ENCODE assay signal across 38 cellular contexts in the genomic region with DNA sequence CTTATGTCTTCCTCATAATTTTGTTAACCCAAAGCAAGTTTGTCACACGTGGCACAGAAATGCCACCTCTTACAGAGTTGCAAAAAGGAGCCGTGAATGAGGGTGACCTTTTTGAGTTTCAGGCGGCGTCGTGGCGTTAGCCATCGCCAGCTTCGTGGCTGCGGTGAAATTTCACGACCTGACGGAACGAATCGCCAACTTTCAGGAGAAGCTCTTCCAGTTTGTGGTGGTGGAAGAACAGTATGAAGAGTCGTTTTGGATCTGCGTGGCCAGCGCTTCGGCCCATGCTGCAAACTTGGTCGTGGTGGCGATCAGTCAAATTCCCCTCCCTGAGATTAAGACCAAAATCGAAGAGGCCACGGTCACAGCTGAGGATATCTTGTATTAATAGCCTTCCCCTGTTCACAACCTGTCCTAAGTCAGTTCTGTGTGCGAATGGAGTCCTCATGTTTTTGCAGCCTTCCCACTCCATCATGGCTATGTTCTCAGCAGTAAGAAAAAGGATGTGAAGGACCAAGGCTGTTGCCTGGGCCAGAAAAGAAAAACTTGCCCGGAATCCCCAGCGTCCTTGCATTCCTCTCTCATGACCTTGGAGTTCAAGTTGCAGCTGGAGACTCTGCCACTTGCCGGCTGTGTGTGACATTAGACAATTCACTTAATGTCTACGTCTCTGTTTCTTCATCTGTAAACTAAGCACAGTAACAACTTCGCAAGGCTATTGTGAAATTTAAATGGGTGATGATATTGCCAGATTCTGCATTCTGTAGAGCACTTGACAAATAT. TPM values are rescaled to one million over a fixed set of nuclear protein-coding genes. Genes with fewer than 3 reads are reported as not detected.
"Had no signal": no experiment of that assay in that cellular context is flagged by ENCODE, and none has a peak within 500 bp of the region (broad histone marks: within the 10 kb centered on the region; RNA-seq: fewer than 3 reads in every experiment).

No MANE protein-coding gene starts in this region.

- H3K27ac ChIP-seq: KMS-11, Peyer's patch, SJSA1 had no signal

- DNase-seq: activated CD4-positive, alpha-beta T cell treated with anti-CD3 and anti-CD28 coated beads for 36 hours; activated CD4-positive, alpha-beta T cell treated with anti-CD3 and anti-CD28 coated beads, Interleukin-2, amount 10 ng/mL, durations not matched to agents 7 days and 5 days; activated CD4-positive, alpha-beta T cell treated with anti-CD3 and anti-CD28 coated beads, Interleukin-2, amount 50 U/mL, for 48 hours; activated CD8-positive, alpha-beta memory T cell treated with anti-CD3 and anti-CD28 coated beads, Interleukin-2, amount 50 U/mL, for 4 hours; activated CD8-positive, alpha-beta T cell treated with anti-CD3 and anti-CD28 coated beads, Interleukin-2, amount 10 ng/mL, durations not matched to agents 7 days and 5 days; activated gamma-delta T cell treated with Interleukin-2 at 50 U/mL for 16 hours; activated naive CD4-positive, alpha-beta T cell treated with anti-CD3 and anti-CD28 coated beads for 36 hours; activated T-cell treated with anti-CD3 and anti-CD28 coated beads for 4 hours; activated T-cell treated with anti-CD3 and anti-CD28 coated beads, Interleukin-2, amount 50 U/mL, for 4 hours; anterior cingulate cortex; MM.1S; MV-4-11; NCI-H1092 treated with DMSO at 0.1 percent for 48 hours; NCI-H1417; NCI-H146; NCI-H187; NCI-H2029 treated with DMSO at 0.1 percent for 48 hours; NCI-H2107; NCI-H2171; NCI-H510A; NCI-H526; NCI-H748 treated with DMSO at 0.1 percent for 48 hours; NK-92 treated with Interleukin-12 subunit alpha and Interleukin-12 subunit beta, amount 100 ng/mL, for 24 hours; PC-3; Peyer's patch; RPMI8226; SHP77 treated with DMSO at 0.1 percent for 48 hours; SK-N-SH had no signal

- ATAC-seq: activated CD4-positive, alpha-beta T cell treated with anti-CD3 and anti-CD28 coated beads for 36 hours; activated CD8-positive, alpha-beta T cell treated with anti-CD3 and anti-CD28 coated beads, Interleukin-2, amount 10 ng/mL, durations not matched to agents 7 days and 5 days; activated naive CD4-positive, alpha-beta T cell treated with anti-CD3 and anti-CD28 coated beads, Interleukin-2, amount 50 U/mL, for 72 hours; activated T-cell treated with anti-CD3 and anti-CD28 coated beads, Interleukin-2, amount 50 U/mL, for 4 hours; PC-3 had no signal

- FAIRE-seq: bronchial epithelial cell, TTC549 had no signal

- H3K4me1 ChIP-seq: Peyer's patch, SJSA1 had no signal

- H3K4me3 Mint-ChIP-seq: activated CD4-positive, alpha-beta T cell treated with anti-CD3 and anti-CD28 coated beads for 36 hours; activated CD4-positive, alpha-beta T cell treated with anti-CD3 and anti-CD28 coated beads, Interleukin-2, amount 10 ng/mL, durations not matched to agents 7 days and 5 days; activated CD8-positive, alpha-beta T cell treated with anti-CD3 and anti-CD28 coated beads, Interleukin-2, amount 10 ng/mL, durations not matched to agents 7 days and 5 days; activated naive CD4-positive, alpha-beta T cell treated with anti-CD3 and anti-CD28 coated beads for 36 hours; activated T-cell treated with anti-CD3 and anti-CD28 coated beads, Interleukin-2, amount 50 U/mL, for 4 hours; activated T-helper 1 cell treated with anti-CD3 and anti-CD28 coated beads, Interleukin-12 subunit alpha, Interleukin-12 subunit beta, Interleukin-2, Interleukin-4 antibody, amounts not matched to agents 30 ng/mL and 10 ng/mL and 1 ng/mL, durations not matched to agents 14 hours and 24 hours and 36 hours; brain; T-helper 1 cell treated with Interleukin-12 subunit alpha and Interleukin-12 subunit beta and Interleukin-4 antibody, amounts not matched to agents 30 μg/mL and 1 μg/mL, for 36 hours; T-helper 2 cell treated with Interferon-gamma antibody and Interleukin-4, amounts not matched to agents 5 μg/mL and 100 μg/mL, for 36 hours had no signal

- H3K4me1 Mint-ChIP-seq: activated CD4-positive, alpha-beta T cell treated with anti-CD3 and anti-CD28 coated beads for 36 hours; activated CD4-positive, alpha-beta T cell treated with anti-CD3 and anti-CD28 coated beads, Interleukin-2, amount 10 ng/mL, durations not matched to agents 7 days and 5 days; brain had no signal

- H3K36me3 ChIP-seq: Peyer's patch, SJSA1 had no signal

- H3K9me3 ChIP-seq: Peyer's patch, SJSA1, SK-N-SH had no signal

- H3K27me3 ChIP-seq: Peyer's patch, SJSA1 had no signal

- H3K9ac ChIP-seq: KMS-11, SK-N-SH had no signal

- H3K4me3 ChIP-seq: Peyer's patch, SJSA1 had no signal

- H3K4me2 ChIP-seq: KMS-11, SK-N-SH had no signal

- H3K9me3 Mint-ChIP-seq: activated CD4-positive, alpha-beta T cell treated with anti-CD3 and anti-CD28 coated beads, Interleukin-2, amount 10 ng/mL, durations not matched to agents 7 days and 5 days; activated naive CD4-positive, alpha-beta T cell treated with anti-CD3 and anti-CD28 coated beads for 36 hours; activated naive CD4-positive, alpha-beta T cell treated with anti-CD3 and anti-CD28 coated beads, Interleukin-2, amount 50 U/mL, for 72 hours; activated T-cell treated with anti-CD3 and anti-CD28 coated beads, Interleukin-2, amount 50 U/mL, for 4 hours; activated T-helper 1 cell treated with anti-CD3 and anti-CD28 coated beads, Interleukin-12 subunit alpha, Interleukin-12 subunit beta, Interleukin-2, Interleukin-4 antibody, amounts not matched to agents 30 ng/mL and 10 ng/mL and 1 ng/mL, durations not matched to agents 14 hours and 24 hours and 36 hours; brain; T-helper 1 cell treated with Interleukin-12 subunit alpha and Interleukin-12 subunit beta and Interleukin-4 antibody, amounts not matched to agents 30 μg/mL and 1 μg/mL, for 36 hours; T-helper 2 cell treated with Interferon-gamma antibody and Interleukin-4, amounts not matched to agents 5 μg/mL and 100 μg/mL, for 36 hours had no signal

- H3K36me3 Mint-ChIP-seq: activated naive CD4-positive, alpha-beta T cell treated with anti-CD3 and anti-CD28 coated beads, Interleukin-2, amount 50 U/mL, for 72 hours; brain had no signal

- H3K27ac Mint-ChIP-seq: activated CD4-positive, alpha-beta T cell treated with anti-CD3 and anti-CD28 coated beads for 36 hours; activated CD4-positive, alpha-beta T cell treated with anti-CD3 and anti-CD28 coated beads, Interleukin-2, amount 10 ng/mL, durations not matched to agents 7 days and 5 days; activated CD8-positive, alpha-beta T cell treated with anti-CD3 and anti-CD28 coated beads, Interleukin-2, amount 10 ng/mL, durations not matched to agents 7 days and 5 days; activated naive CD4-positive, alpha-beta T cell treated with anti-CD3 and anti-CD28 coated beads for 36 hours; activated naive CD4-positive, alpha-beta T cell treated with anti-CD3 and anti-CD28 coated beads, Interleukin-2, amount 50 U/mL, for 72 hours; activated T-helper 1 cell treated with anti-CD3 and anti-CD28 coated beads, Interleukin-12 subunit alpha, Interleukin-12 subunit beta, Interleukin-2, Interleukin-4 antibody, amounts not matched to agents 30 ng/mL and 10 ng/mL and 1 ng/mL, durations not matched to agents 14 hours and 24 hours and 36 hours; brain; T-helper 1 cell treated with Interleukin-12 subunit alpha and Interleukin-12 subunit beta and Interleukin-4 antibody, amounts not matched to agents 30 μg/mL and 1 μg/mL, for 36 hours; T-helper 2 cell treated with Interferon-gamma antibody and Interleukin-4, amounts not matched to agents 5 μg/mL and 100 μg/mL, for 36 hours had no signal

RNA-seq across cellular contexts. Expression of a gene that starts 11.9 kb away (rescaled TPM):
- total RNA-seq: activated CD4-positive, alpha-beta T cell treated with anti-CD3 and anti-CD28 coated beads for 36 hours; activated CD4-positive, alpha-beta T cell treated with anti-CD3 and anti-CD28 coated beads, Interleukin-2, amount 10 ng/mL, durations not matched to agents 7 days and 5 days; activated CD8-positive, alpha-beta T cell treated with anti-CD3 and anti-CD28 coated beads, Interleukin-2, amount 10 ng/mL, durations not matched to agents 7 days and 5 days; activated naive CD4-positive, alpha-beta T cell treated with anti-CD3 and anti-CD28 coated beads for 36 hours; activated naive CD4-positive, alpha-beta T cell treated with anti-CD3 and anti-CD28 coated beads, Interleukin-2, amount 50 U/mL, for 72 hours; activated T-cell treated with anti-CD3 and anti-CD28 coated beads, Interleukin-2, amount 50 U/mL, for 4 hours; activated T-helper 1 cell treated with anti-CD3 and anti-CD28 coated beads, Interleukin-12 subunit alpha, Interleukin-12 subunit beta, Interleukin-2, Interleukin-4 antibody, amounts not matched to agents 30 ng/mL and 10 ng/mL and 1 ng/mL, durations not matched to agents 14 hours and 24 hours and 36 hours; bronchial epithelial cell; LHCN-M2; PC-3; Peyer's patch; SJSA1 had no signal
- polyA plus RNA-seq: SK-N-SH had no signal
